In the genomic region with DNA sequence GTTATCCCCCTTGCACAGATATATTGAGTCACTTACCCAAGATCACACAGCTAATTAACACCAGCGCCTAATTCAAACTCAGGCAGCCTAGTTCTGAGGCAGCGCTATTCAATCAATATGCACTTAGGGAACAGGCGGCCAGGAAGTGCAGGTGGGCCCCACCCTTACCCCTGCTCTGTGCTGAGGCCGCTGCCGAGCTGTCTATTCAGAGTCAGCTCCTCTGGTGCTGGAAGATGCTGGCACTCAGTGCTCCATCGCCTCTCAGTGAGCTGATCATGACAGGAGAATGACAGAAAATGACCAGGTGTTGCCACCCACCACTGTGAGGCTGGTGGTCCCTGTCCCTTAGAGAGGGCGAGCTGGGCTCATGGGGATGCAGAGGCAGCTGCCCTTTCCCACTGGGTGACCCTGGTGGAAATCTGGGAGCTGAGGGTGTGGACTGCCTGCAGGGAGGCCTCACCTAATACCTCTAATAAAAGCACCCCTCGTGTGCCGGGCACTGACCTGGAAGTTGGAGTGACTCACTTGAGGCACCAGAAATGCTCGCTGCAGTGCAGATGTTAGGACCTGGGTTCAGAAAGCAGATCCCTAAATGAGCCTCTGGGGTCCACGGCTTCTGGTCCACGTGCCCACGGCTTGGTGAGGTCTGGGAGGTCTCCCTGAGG, we compare ENCODE assay signal across 28 cellular contexts. TPM values are rescaled to one million over a fixed set of nuclear protein-coding genes. Genes with fewer than 3 reads are reported as not detected.
DNase-seq lines count a peak whose midpoint lies in the region; ATAC-seq and TF ChIP-seq lines count a peak whose summit lies in the region.
"Had no signal": no experiment of that assay in that cellular context is flagged by ENCODE, and none has a peak within 500 bp of the region (broad histone marks: within the 10 kb centered on the region; RNA-seq: fewer than 3 reads in every experiment).

No MANE protein-coding gene starts in this region.

- H3K27ac Mint-ChIP-seq in naive thymus-derived CD4-positive, alpha-beta T cell = no peak overlapping the region
- H3K27ac Mint-ChIP-seq in T-cell = no peak overlapping the region
- H3K27ac Mint-ChIP-seq: activated naive CD4-positive, alpha-beta T cell treated with anti-CD3 and anti-CD28 coated beads, Interleukin-2, amount 50 U/mL, for 24 hours; immature natural killer cell had no signal

- H3K27ac ChIP-seq in BLaER1 treated with 17β-estradiol and CSF1 and Interleukin-3, amounts not matched to agents 10 nM and 100 nM = peak overlapping the region; percentile 76 to 100 (median 99)
- peak overlapping the region; percentile 97 for H3K27ac ChIP-seq in DND-41 (ENCODE audit: low read length)
- no peak overlapping the region for H3K27ac ChIP-seq in naive thymus-derived CD4-positive, alpha-beta T cell (ENCODE audit: low read depth, low read length)
- H3K27ac ChIP-seq: PC-9, prostate gland, right lobe of liver, tibial artery had no signal

- CTCF ChIA-PET in naive thymus-derived CD4-positive, alpha-beta T cell (lab: Charles Lee) = no interaction called here
- CTCF ChIA-PET in T-cell (lab: Charles Lee) = no interaction called here

- H3K27me3 Mint-ChIP-seq in naive thymus-derived CD4-positive, alpha-beta T cell = peaks cover 0 to 4% (median 2%) of the 10 kb centered on the region in 5 donors
- H3K27me3 Mint-ChIP-seq in T-cell = peaks cover 3% of the 10 kb centered on the region in 2 donors
- H3K27me3 Mint-ChIP-seq: activated naive CD4-positive, alpha-beta T cell treated with anti-CD3 and anti-CD28 coated beads, Interleukin-2, amount 50 U/mL, for 24 hours; activated T-helper 17 cell treated with anti-CD3 and anti-CD28 coated beads, Interleukin-2, amount 50 U/mL, for 72 hours had no signal

- H3K9ac ChIP-seq in BLaER1 treated with 17β-estradiol and CSF1 and Interleukin-3, amounts not matched to agents 10 nM and 100 nM = peak overlapping the region; percentile 1 to 98 (median 93); a peak in 18 of 22 replicates
- no peak overlapping the region for H3K9ac ChIP-seq in DND-41 (ENCODE audit: low read depth, low read length)

- H3K4me3 ChIP-seq in BLaER1 treated with 17β-estradiol and CSF1 and Interleukin-3, amounts not matched to agents 10 nM and 100 nM = peak overlapping the region in 4 of 10 experiments; percentile 3 to 39 (median 15); a peak in 3 of 20 replicates
- no peak overlapping the region for H3K4me3 ChIP-seq in DND-41 (ENCODE audit: low read depth in 1 of 2, low read length in 2 of 2)
- no peak overlapping the region for H3K4me3 ChIP-seq in naive thymus-derived CD4-positive, alpha-beta T cell (ENCODE audit: low read length)
- H3K4me3 ChIP-seq: HAP-1, PC-9, prostate gland, right lobe of liver, tibial artery had no signal

- H3K36me3 Mint-ChIP-seq in naive thymus-derived CD4-positive, alpha-beta T cell = no peaks in the 10 kb centered on the region
- no peaks in the 10 kb centered on the region for H3K36me3 Mint-ChIP-seq in T-cell
- H3K36me3 Mint-ChIP-seq: activated naive CD4-positive, alpha-beta T cell treated with anti-CD3 and anti-CD28 coated beads, Interleukin-2, amount 50 U/mL, for 24 hours; immature natural killer cell had no signal

- no peak for ATAC-seq in DND-41 (ENCODE audit: insufficient read depth, low read depth)
- no peak for ATAC-seq in naive thymus-derived CD4-positive, alpha-beta T cell
- ATAC-seq in T-cell (replicated peaks in 1 of 4) = no peak
- no peak for ATAC-seq in GM21717 (IDR thresholded peaks at IDR 0.05; ENCODE audit: unreplicated experiment)
- ATAC-seq: activated T-helper 17 cell treated with anti-CD3 and anti-CD28 coated beads, Interleukin-2, amount 50 U/mL, for 72 hours; left colon; right lobe of liver; Right ventricle myocardium inferior; SK-N-SH treated with all-trans-retinoic acid at 6 μM for 48 hours had no signal

- no peak overlapping the region for H2AFZ ChIP-seq in DND-41 (ENCODE audit: low read depth, low read length)
- H2AFZ ChIP-seq: PC-9 had no signal

- DNase-seq in DND-41 = no peak
- peak; percentile 9 for DNase-seq in central memory CD4-positive, alpha-beta T cell
- peak; percentile 61 for DNase-seq in posterior vena cava (ENCODE audit: low spot score)
- DNase-seq in naive thymus-derived CD4-positive, alpha-beta T cell = no peak
- DNase-seq in T-cell = no peak
- DNase-seq: activated CD4-positive, alpha-beta T cell treated with anti-CD3 and anti-CD28 coated beads for 1 hour; amygdala; COR-L47; immature natural killer cell; NCI-H1436 treated with DMSO at 0.1 percent for 48 hours; NCI-H2171; NCI-H510A; PC-9; stimulated activated CD4-positive, alpha-beta T cell treated with anti-CD3 and anti-CD28 coated beads, Interleukin-12 subunit alpha, Interleukin-12 subunit beta, amount 100 ng/mL, for 4 hours; stimulated activated CD4-positive, alpha-beta T cell treated with anti-CD3 and anti-CD28 coated beads, Interleukin-2, amount 100 ng/mL, for 48 hours had no signal

- H4K20me1 ChIP-seq in BLaER1 treated with 17β-estradiol and CSF1 and Interleukin-3, amounts not matched to agents 10 nM and 100 nM = no peaks in the 10 kb centered on the region
- H4K20me1 ChIP-seq in DND-41 (ENCODE audit: insufficient read depth, low read length) = no peaks in the 10 kb centered on the region

- POLR2A ChIA-PET in naive thymus-derived CD4-positive, alpha-beta T cell (lab: Charles Lee) = no interaction called here
- POLR2A ChIA-PET in T-cell (lab: Charles Lee) = no interaction called here

- H3K79me2 ChIP-seq in DND-41 (ENCODE audit: insufficient read depth, low read length) = no peaks in the 10 kb centered on the region

- no peak for TF ChIP-seq CTCF in DND-41 (IDR thresholded peaks at IDR 0.05; ENCODE audit: borderline replicate concordance, extremely low read depth, low read length, poor library complexity, severe bottlenecking)

- peaks cover 82 to 100% (median 97%) of the 10 kb centered on the region in 10 experiments for H3K4me1 ChIP-seq in BLaER1 treated with 17β-estradiol and CSF1 and Interleukin-3, amounts not matched to agents 10 nM and 100 nM
- peaks cover 81% of the 10 kb centered on the region for H3K4me1 ChIP-seq in DND-41 (ENCODE audit: insufficient read depth, low read length)
- H3K4me1 ChIP-seq in naive thymus-derived CD4-positive, alpha-beta T cell (ENCODE audit: control insufficient read depth in 2 of 2, insufficient read depth in 2 of 2, low read length in 2 of 2) = no peaks in the 10 kb centered on the region
- H3K4me1 ChIP-seq: HAP-1, prostate gland, right lobe of liver had no signal

- H3K36me3 ChIP-seq in BLaER1 treated with 17β-estradiol and CSF1 and Interleukin-3, amounts not matched to agents 10 nM and 100 nM = 0 out of 22 replicates have a peak, but pooled peaks cover 0 to 2% (median 0%) of the 10 kb centered on the region in 11 experiments
- no peaks in the 10 kb centered on the region for H3K36me3 ChIP-seq in DND-41 (ENCODE audit: insufficient read depth, low read length)
- H3K36me3 ChIP-seq in naive thymus-derived CD4-positive, alpha-beta T cell (ENCODE audit: control insufficient read depth in 2 of 3, insufficient read depth in 3 of 3, low read length in 3 of 3) = no peaks in the 10 kb centered on the region
- H3K36me3 ChIP-seq: HAP-1, prostate gland, right lobe of liver, tibial artery had no signal

- peaks cover 0 to 24% (median 0%) of the 10 kb centered on the region in 7 donors for H3K4me1 Mint-ChIP-seq in naive thymus-derived CD4-positive, alpha-beta T cell
- no peaks in the 10 kb centered on the region for H3K4me1 Mint-ChIP-seq in T-cell
- H3K4me1 Mint-ChIP-seq: activated naive CD4-positive, alpha-beta T cell treated with anti-CD3 and anti-CD28 coated beads, Interleukin-2, amount 50 U/mL, for 24 hours; immature natural killer cell had no signal

- peaks cover 0 to 7% (median under 1%) of the 10 kb centered on the region in 11 experiments; a peak in 8 of 22 replicates for H3K9me3 ChIP-seq in BLaER1 treated with 17β-estradiol and CSF1 and Interleukin-3, amounts not matched to agents 10 nM and 100 nM (replicated peaks in 1 of 11)
- H3K9me3 ChIP-seq in DND-41 (ENCODE audit: insufficient read depth, low read length, severe bottlenecking) = no peaks in the 10 kb centered on the region
- no peaks in the 10 kb centered on the region for H3K9me3 ChIP-seq in naive thymus-derived CD4-positive, alpha-beta T cell (ENCODE audit: control insufficient read depth in 2 of 3, low read length in 3 of 3)
- H3K9me3 ChIP-seq: HAP-1, prostate gland, right lobe of liver, tibial artery had no signal

- intact Hi-C loops in posterior vena cava (cut with DNase I) = no loop called here
- intact Hi-C loops in naive thymus-derived CD4-positive, alpha-beta T cell (cut with micrococcal nuclease) = no loop called here

- H3K4me2 ChIP-seq in BLaER1 treated with 17β-estradiol and CSF1 and Interleukin-3, amounts not matched to agents 10 nM and 100 nM = peak overlapping the region; percentile 82 to 98 (median 90)
- no peak overlapping the region for H3K4me2 ChIP-seq in DND-41 (ENCODE audit: insufficient read depth, low read length)
- H3K4me2 ChIP-seq: PC-9 had no signal

- H3K27me3 ChIP-seq in BLaER1 treated with 17β-estradiol and CSF1 and Interleukin-3, amounts not matched to agents 10 nM and 100 nM = no peaks in the 10 kb centered on the region
- H3K27me3 ChIP-seq in DND-41 (ENCODE audit: insufficient read depth, low read length, poor library complexity) = no peaks in the 10 kb centered on the region
- H3K27me3 ChIP-seq in naive thymus-derived CD4-positive, alpha-beta T cell (ENCODE audit: control insufficient read depth in 2 of 2, insufficient read depth in 2 of 2, low read length in 2 of 2) = no peaks in the 10 kb centered on the region
- H3K27me3 ChIP-seq: right lobe of liver, tibial artery had no signal

- no peak overlapping the region for H3K4me3 Mint-ChIP-seq in naive thymus-derived CD4-positive, alpha-beta T cell
- no peak overlapping the region for H3K4me3 Mint-ChIP-seq in T-cell
- H3K4me3 Mint-ChIP-seq: activated naive CD4-positive, alpha-beta T cell treated with anti-CD3 and anti-CD28 coated beads, Interleukin-2, amount 50 U/mL, for 24 hours; activated T-helper 17 cell treated with anti-CD3 and anti-CD28 coated beads, Interleukin-2, amount 50 U/mL, for 72 hours; immature natural killer cell; neural crest cell had no signal

- no peaks in the 10 kb centered on the region for H3K9me3 Mint-ChIP-seq in naive thymus-derived CD4-positive, alpha-beta T cell
- no peaks in the 10 kb centered on the region for H3K9me3 Mint-ChIP-seq in T-cell
- H3K9me3 Mint-ChIP-seq: activated naive CD4-positive, alpha-beta T cell treated with anti-CD3 and anti-CD28 coated beads, Interleukin-2, amount 50 U/mL, for 24 hours; activated T-helper 17 cell treated with anti-CD3 and anti-CD28 coated beads, Interleukin-2, amount 50 U/mL, for 72 hours; immature natural killer cell; neural crest cell had no signal

RNA-seq across cellular contexts. Expression of a gene that starts 42.5 kb away (rescaled TPM):
- total RNA-seq in posterior vena cava (10 to 100 TPM; 79.4 to 88.2 TPM), T-cell (1 to 10 TPM in 1 of 5 donors, under 1 TPM in 4; 0.38 to 1.9 (median 0.58) TPM)
- total RNA-seq in naive thymus-derived CD4-positive, alpha-beta T cell = 10 to 100 TPM in 1 of 5 experiments, 1 to 10 TPM in 2, under 1 TPM in 2; 0.32 to 61.2 (median 4.6) TPM
- polyA plus RNA-seq in naive thymus-derived CD4-positive, alpha-beta T cell = under 1 TPM in 1 of 2 donors, not detected in 1; 0.02 TPM
- polyA plus RNA-seq: BJ had no signal

Comparison
In these comparisons a context has a peak if more than half of its experiments do, and no peak if none do; other contexts are left out.
1. DNase-seq: peak in central memory CD4-positive, alpha-beta T cell (single experiment) and posterior vena cava (single experiment); none in DND-41 (single experiment), naive thymus-derived CD4-positive, alpha-beta T cell (0 of 9) and T-cell (0 of 34).